14 cellular contexts compared by ENCODE assay signal in genomic region chr13:69474286-69474685, GRCh38.
DNase-seq lines count a peak whose midpoint lies in the region; ATAC-seq, FAIRE-seq and TF ChIP-seq lines count a peak whose summit lies in the region.
"Had no signal": no experiment of that assay in that cellular context is flagged by ENCODE, and none has a peak within 500 bp of the region (broad histone marks: within the 10 kb centered on the region; RNA-seq: fewer than 3 reads in every experiment).

No MANE protein-coding gene starts in this region.

- peaks cover 5% of the 10 kb centered on the region for H3K36me3 Mint-ChIP-seq in MCF 10A (ENCODE audit: insufficient read depth, unreplicated experiment)
- H3K36me3 Mint-ChIP-seq: CD4-positive, CD25-positive, alpha-beta regulatory T cell had no signal

- TF ChIP-seq CTCF in MCF 10A (IDR thresholded peaks at IDR 0.05; ENCODE audit: unreplicated experiment) (no peak), mammary epithelial cell (conservative IDR thresholded peaks at IDR 0.05 in 1 of 2, IDR thresholded peaks at IDR 0.05 in 1 of 2; ENCODE audit: extremely low read depth in 1 of 2, insufficient read depth in 1 of 2, low read depth in 1 of 2, low read length in 2 of 2) (no peak), RWPE2 (IDR thresholded peaks at IDR 0.05; ENCODE audit: poor library complexity, severe bottlenecking) (no peak), epithelial cell of esophagus (IDR thresholded peaks at IDR 0.05; ENCODE audit: insufficient read depth, low read depth, low read length, missing control alignments) (no peak)

- dilution Hi-C loops in mammary epithelial cell (cut with HindIII; ENCODE audit: low sequenced_read_pairs): no loop called here

- no peaks in the 10 kb centered on the region for H3K9me2 ChIP-seq in Karpas-422 (replicated peaks; ENCODE audit: insufficient read depth, low read length)

- 0% methylated on average over 1 of the region's 1 CpG for WGBS in mammary epithelial cell (ENCODE audit: low coverage, missing lambda C conversion rate)

- H2AFZ ChIP-seq in mammary epithelial cell (ENCODE audit: low read depth, low read length): no peak overlapping the region
- H2AFZ ChIP-seq in Karpas-422 (ENCODE audit: low read length): no peak overlapping the region

- H3K79me2 ChIP-seq in mammary epithelial cell (ENCODE audit: insufficient read depth, low read length) (no peaks in the 10 kb centered on the region), Karpas-422 (ENCODE audit: low read length) (no peaks in the 10 kb centered on the region)

- in situ Hi-C loops in mammary epithelial cell (cut with MboI; ENCODE audit: low sequenced_read_pairs in 2 of 2): no loop called here

- H3K4me1 Mint-ChIP-seq in MCF 10A (ENCODE audit: insufficient read depth, unreplicated experiment): no peaks in the 10 kb centered on the region
- H3K4me1 Mint-ChIP-seq: CD4-positive, CD25-positive, alpha-beta regulatory T cell; H9 had no signal

- H4K20me1 ChIP-seq in mammary epithelial cell (ENCODE audit: insufficient read depth, low read length): no peaks in the 10 kb centered on the region
- H4K20me1 ChIP-seq in Karpas-422 (ENCODE audit: insufficient read depth, low read depth, low read length): no peaks in the 10 kb centered on the region

- FAIRE-seq in urothelium cell line (lab: Jason Lieb, UNC): no peak

- H3K9me3 ChIP-seq in mammary epithelial cell (replicated peaks; ENCODE audit: insufficient read depth, low read length) (no peaks in the 10 kb centered on the region), RWPE2 (ENCODE audit: severe bottlenecking) (no peaks in the 10 kb centered on the region), Karpas-422 (ENCODE audit: low read length) (no peaks in the 10 kb centered on the region)

- no peak overlapping the region for H3K4me3 Mint-ChIP-seq in MCF 10A (ENCODE audit: unreplicated experiment)
- H3K4me3 Mint-ChIP-seq: CD4-positive, CD25-positive, alpha-beta regulatory T cell; H9 had no signal

- H3K36me3 ChIP-seq in mammary epithelial cell (ENCODE audit: insufficient read depth, low read length) (no peaks in the 10 kb centered on the region), RWPE2 (ENCODE audit: low read depth) (no peaks in the 10 kb centered on the region), Karpas-422 (ENCODE audit: insufficient read depth, low read length) (no peaks in the 10 kb centered on the region)

- no peak overlapping the region for H3K27ac ChIP-seq in mammary epithelial cell (ENCODE audit: insufficient read depth, low read depth, low read length)
- H3K27ac ChIP-seq in RWPE2 (ENCODE audit: poor library complexity, severe bottlenecking): no peak overlapping the region
- no peak overlapping the region for H3K27ac ChIP-seq in Karpas-422 (ENCODE audit: low read length)

- DNase-seq in MCF 10A (ENCODE audit: unreplicated experiment) (peak; percentile 57), mammary epithelial cell (no peak), RWPE2 (ENCODE audit: low spot score) (no peak), epithelial cell of esophagus (ENCODE audit: low read depth) (peak; percentile 59), urothelium cell line (ENCODE audit: low spot score) (peak; percentile 2), 8988T (no peak), cerebellum (ENCODE audit: low spot score) (no peak), Karpas-422 (no peak)
- DNase-seq: AML-193; CD4-positive, CD25-positive, alpha-beta regulatory T cell; H9; NCI-H1436 treated with DMSO at 0.1 percent for 48 hours; NCI-H748 treated with DMSO at 0.1 percent for 48 hours; SHP77 treated with DMSO at 0.1 percent for 48 hours had no signal

- intact Hi-C loops in MCF 10A (cut with micrococcal nuclease): no loop called here
- intact Hi-C loops in mammary epithelial cell (cut with micrococcal nuclease): no loop called here

- POLR2A ChIA-PET in MCF 10A (lab: Yijun Ruan, JAX): no interaction called here

- no peak overlapping the region for H3K4me3 ChIP-seq in mammary epithelial cell (replicated peaks in 1 of 3; ENCODE audit: insufficient read depth in 1 of 3, low read depth in 2 of 3, low read length in 3 of 3)
- no peak overlapping the region for H3K4me3 ChIP-seq in RWPE2 (ENCODE audit: severe bottlenecking)
- no peak overlapping the region for H3K4me3 ChIP-seq in epithelial cell of esophagus (ENCODE audit: low read length)
- H3K4me3 ChIP-seq in Karpas-422 (ENCODE audit: low read length): no peak overlapping the region

- H3K4me2 ChIP-seq in mammary epithelial cell (ENCODE audit: insufficient read depth, low read depth, low read length) (no peak overlapping the region), Karpas-422 (ENCODE audit: low read depth, low read length, poor library complexity, severe bottlenecking) (no peak overlapping the region)

- BruUV-seq in MCF 10A (replicated peaks; lab: Mats Ljungman, UMichigan) (no TSS peak), mammary epithelial cell (replicated peaks; lab: Mats Ljungman, UMichigan) (no TSS peak)

- 0 out of 3 replicates have a peak, but pooled peaks have one; percentile 33 for ATAC-seq in RWPE2 (ENCODE audit: low read depth)

- H3K27ac Mint-ChIP-seq in MCF 10A (ENCODE audit: low read depth, unreplicated experiment): no peak overlapping the region
- H3K27ac Mint-ChIP-seq: CD4-positive, CD25-positive, alpha-beta regulatory T cell; H9 had no signal

- H3K9me3 Mint-ChIP-seq in MCF 10A (ENCODE audit: unreplicated experiment): no peaks in the 10 kb centered on the region

- CTCF ChIA-PET in MCF 10A (lab: Yijun Ruan, JAX) (interaction anchor here (0.6 kb wide), 1 partner anchor 162 kb away, joined by 3 read pairs; no protein-coding TSS in a partner anchor), mammary epithelial cell (lab: Charles Lee; ENCODE audit: low non-redundant PET) (interaction anchor here (0.6 kb wide), 1 partner anchor 86 kb away, joined by 4 read pairs; no protein-coding TSS in a partner anchor)

- H3K4me1 ChIP-seq in mammary epithelial cell (ENCODE audit: insufficient read depth, low read length): no peaks in the 10 kb centered on the region
- no peaks in the 10 kb centered on the region for H3K4me1 ChIP-seq in RWPE2 (ENCODE audit: insufficient read depth, poor library complexity, severe bottlenecking)
- H3K4me1 ChIP-seq in Karpas-422 (ENCODE audit: low read length): no peaks in the 10 kb centered on the region

- H3K27me3 ChIP-seq in mammary epithelial cell (ENCODE audit: insufficient read depth, low read length) (no peaks in the 10 kb centered on the region), RWPE2 (ENCODE audit: insufficient read depth, poor library complexity, severe bottlenecking) (no peaks in the 10 kb centered on the region), Karpas-422 (ENCODE audit: low read length) (no peaks in the 10 kb centered on the region)

- H3K27me3 Mint-ChIP-seq in MCF 10A (ENCODE audit: insufficient read depth, unreplicated experiment): no peaks in the 10 kb centered on the region
- H3K27me3 Mint-ChIP-seq: CD4-positive, CD25-positive, alpha-beta regulatory T cell had no signal

- H3K9ac ChIP-seq in mammary epithelial cell (ENCODE audit: insufficient read depth, low read length) (no peak overlapping the region), Karpas-422 (ENCODE audit: low read length) (no peak overlapping the region)

Comparison
In these comparisons a context has a peak if more than half of its experiments do, and no peak if none do; other contexts are left out.
1. DNase-seq: peak in MCF 10A (single experiment), epithelial cell of esophagus (single experiment) and urothelium cell line (single experiment); none in mammary epithelial cell (single experiment), RWPE2 (single experiment), 8988T (single experiment), cerebellum (single experiment) and Karpas-422 (single experiment).